10 cellular contexts compared by ENCODE assay signal in genomic region chr4:42371306-42372063, GRCh38. TPM values are rescaled to one million over a fixed set of nuclear protein-coding genes. Genes with fewer than 3 reads are reported as not detected.
DNase-seq lines count a peak whose midpoint lies in the region; ATAC-seq and TF ChIP-seq lines count a peak whose summit lies in the region.
"Had no signal": no experiment of that assay in that cellular context is flagged by ENCODE, and none has a peak within 500 bp of the region (broad histone marks: within the 10 kb centered on the region; RNA-seq: fewer than 3 reads in every experiment).

No MANE protein-coding gene starts in this region.

- H3K4me1 ChIP-seq in breast epithelium: no peaks in the 10 kb centered on the region
- no peaks in the 10 kb centered on the region for H3K4me1 ChIP-seq in left lung
- H3K4me1 ChIP-seq: SJSA1 had no signal

- H3K9me3 ChIP-seq in breast epithelium: no peaks in the 10 kb centered on the region
- H3K9me3 ChIP-seq in left lung: no peaks in the 10 kb centered on the region
- H3K9me3 ChIP-seq: SJSA1 had no signal

- no peaks in the 10 kb centered on the region for H3K36me3 ChIP-seq in breast epithelium
- no peaks in the 10 kb centered on the region for H3K36me3 ChIP-seq in left lung
- H3K36me3 ChIP-seq: SJSA1 had no signal

- intact Hi-C loops in breast epithelium (cut with DNase I; ENCODE audit: low total_unique reads): no loop called here
- intact Hi-C loops in left lung (cut with DNase I): loop anchor here in 1 of 2 donors (5.0 kb wide), 1 partner anchor 151 kb away; no protein-coding TSS in a partner anchor

- TF ChIP-seq CTCF in breast epithelium (IDR thresholded peaks at IDR 0.05) (peak in 2 of 3 donors; percentile 11 to 33), left lung (IDR thresholded peaks at IDR 0.05) (peak in 1 of 2 donors; percentile 30)

- ATAC-seq in GM21529 (IDR thresholded peaks at IDR 0.05; ENCODE audit: unreplicated experiment): peak; percentile 82
- ATAC-seq in left lung: peak; percentile 76
- ATAC-seq in HG03175 (IDR thresholded peaks at IDR 0.05; ENCODE audit: unreplicated experiment): no peak
- no peak for ATAC-seq in HG03439 (IDR thresholded peaks at IDR 0.05; ENCODE audit: unreplicated experiment)

- no peak overlapping the region for H3K27ac ChIP-seq in breast epithelium
- H3K27ac ChIP-seq in left lung: no peak overlapping the region
- H3K27ac ChIP-seq: SJSA1 had no signal

- no peaks in the 10 kb centered on the region for H3K27me3 ChIP-seq in breast epithelium
- H3K27me3 ChIP-seq in left lung: no peaks in the 10 kb centered on the region
- H3K27me3 ChIP-seq: SJSA1 had no signal

- H3K4me3 ChIP-seq in breast epithelium: no peak overlapping the region
- H3K4me3 ChIP-seq in left lung: no peak overlapping the region
- H3K4me3 ChIP-seq: SJSA1 had no signal

- peak; percentile 56 for DNase-seq in DMS 273 (lab: John Stamatoyannopoulos, UW; ENCODE audit: unreplicated experiment)
- DNase-seq in NCI-H1694 treated with DMSO at 0.1 percent for 48 hours (lab: John Stamatoyannopoulos, UW): peak; percentile 32
- DNase-seq in breast epithelium (ENCODE audit: low spot score in 2 of 2): no peak
- no peak for DNase-seq in left lung
- DNase-seq in UCSD-AML1 (lab: John Stamatoyannopoulos, UW; ENCODE audit: unreplicated experiment): no peak
- DNase-seq: naive B cell had no signal

- no peak for TF ChIP-seq POLR2A in breast epithelium (IDR thresholded peaks at IDR 0.05)

RNA-seq across cellular contexts. Expression of gene SHISA3, which starts 25.8 kb away (rescaled TPM):
- total RNA-seq in breast epithelium: 1 to 10 TPM in 1 of 3 donors, under 1 TPM in 2; 0.33 to 3.8 (median 0.73) TPM
- 1 to 10 TPM; 1.9 to 2.9 TPM for total RNA-seq in left lung

Comparison
In these comparisons a context has a peak if more than half of its experiments do, and no peak if none do; other contexts are left out.
1. DNase-seq: peak in DMS 273 (single experiment) and NCI-H1694 treated with DMSO at 0.1 percent for 48 hours (single experiment); none in breast epithelium (0 of 2), left lung (0 of 2) and UCSD-AML1 (single experiment).
2. ATAC-seq: peak in GM21529 (single experiment) and left lung (single experiment); none in HG03175 (single experiment) and HG03439 (single experiment).